30 cellular contexts compared by ENCODE assay signal in the genomic region with DNA sequence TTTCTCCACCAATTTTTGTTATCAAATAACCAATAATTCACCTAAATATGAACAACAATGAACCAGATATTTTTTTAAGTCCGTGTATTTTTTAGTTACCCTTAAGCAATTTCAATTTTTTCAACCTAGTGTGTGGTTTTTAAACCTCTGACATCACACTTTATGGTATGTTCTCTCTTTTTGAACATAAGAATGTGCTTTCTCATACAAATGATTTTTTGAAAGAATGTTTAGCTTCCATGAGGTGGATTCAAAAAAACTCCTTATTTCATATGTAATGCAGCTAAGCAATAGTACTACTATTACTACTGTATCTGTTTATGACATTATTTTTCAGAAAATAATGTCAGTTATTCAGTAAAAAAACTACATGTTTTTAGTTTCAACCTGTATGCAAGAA. TPM values are rescaled to one million over a fixed set of nuclear protein-coding genes. Genes with fewer than 3 reads are reported as not detected.
"Had no signal": no experiment of that assay in that cellular context is flagged by ENCODE, and none has a peak within 500 bp of the region (broad histone marks: within the 10 kb centered on the region; RNA-seq: fewer than 3 reads in every experiment).

No MANE protein-coding gene starts in this region.

- H3K4me3 Mint-ChIP-seq: immature natural killer cell; naive thymus-derived CD4-positive, alpha-beta T cell; natural killer cell treated with Interleukin-12 subunit alpha and Interleukin-12 subunit beta and Interleukin-15 and Interleukin-18, amount 100 ng/mL, for 72 hours; stimulated activated naive B cell treated with anti-CD40 and anti-IgM and Interleukin-4, amounts not matched to agents 10 μg/mL and 1 μg/mL and 100 μg/mL, for 72 hours had no signal

- H3K27ac Mint-ChIP-seq: immature natural killer cell; naive thymus-derived CD4-positive, alpha-beta T cell; natural killer cell treated with Interleukin-12 subunit alpha and Interleukin-12 subunit beta and Interleukin-15 and Interleukin-18, amount 100 ng/mL, for 72 hours; progenitor cell of endocrine pancreas; stimulated activated naive B cell treated with anti-CD40 and anti-IgM and Interleukin-4, amounts not matched to agents 10 μg/mL and 1 μg/mL and 100 μg/mL, for 72 hours had no signal

- H3K27me3 ChIP-seq: ovary, right atrium auricular region, right lobe of liver, stomach, testis, thyroid gland, transverse colon, upper lobe of left lung, vagina had no signal

- H3K27ac ChIP-seq: left ventricle myocardium inferior, ovary, right atrium auricular region, right lobe of liver, stomach, testis, thyroid gland, transverse colon, upper lobe of left lung, vagina had no signal

- ATAC-seq: mucosa of descending colon; naive thymus-derived CD4-positive, alpha-beta T cell; natural killer cell treated with Interleukin-12 subunit alpha and Interleukin-12 subunit beta and Interleukin-15 and Interleukin-18, amount 100 ng/mL, for 72 hours; right lobe of liver; stimulated activated naive B cell treated with anti-CD40 and anti-IgM and Interleukin-4, amounts not matched to agents 10 μg/mL and 1 μg/mL and 100 μg/mL, for 72 hours; stimulated activated naive CD8-positive, alpha-beta T cell treated with anti-CD3 and anti-CD28 coated beads, Interleukin-15, Interleukin-2, amounts not matched to agents 100 U/mL and 50 U/mL, for 24 hours had no signal

- H3K27me3 Mint-ChIP-seq: naive thymus-derived CD4-positive, alpha-beta T cell; natural killer cell treated with Interleukin-12 subunit alpha and Interleukin-12 subunit beta and Interleukin-15 and Interleukin-18, amount 100 ng/mL, for 72 hours; progenitor cell of endocrine pancreas; stimulated activated naive B cell treated with anti-CD40 and anti-IgM and Interleukin-4, amounts not matched to agents 10 μg/mL and 1 μg/mL and 100 μg/mL, for 72 hours had no signal

- DNase-seq: hypothalamus; immature natural killer cell; islet precursor cell; left ventricle myocardium inferior; midbrain; mucosa of descending colon; naive thymus-derived CD4-positive, alpha-beta T cell; ovary; right lobe of liver; stimulated activated CD4-positive, alpha-beta T cell treated with anti-CD3 and anti-CD28 coated beads, Interleukin-12 subunit alpha, Interleukin-12 subunit beta, amount 100 ng/mL, for 4 hours; stimulated activated CD4-positive, alpha-beta T cell treated with anti-CD3 and anti-CD28 coated beads, Interleukin-15, amount 100 ng/mL, for 24 hours; stimulated activated CD4-positive, alpha-beta T cell treated with anti-CD3 and anti-CD28 coated beads, Interleukin-2, amount 100 ng/mL, for 24 hours; stimulated activated CD4-positive, alpha-beta T cell treated with anti-CD3 and anti-CD28 coated beads, Interleukin-4, amount 100 ng/mL, for 1 hour; stimulated activated naive B cell treated with anti-CD40 and anti-IgM and Interleukin-4, amounts not matched to agents 10 μg/mL and 1 μg/mL and 100 μg/mL, for 72 hours; stimulated activated naive CD8-positive, alpha-beta T cell treated with anti-CD3 and anti-CD28 coated beads, Interleukin-15, Interleukin-2, amounts not matched to agents 100 U/mL and 50 U/mL, for 24 hours; stomach; testis; thyroid gland; transverse colon; upper lobe of left lung had no signal

- H3K4me1 ChIP-seq: left ventricle myocardium inferior, right atrium auricular region, right lobe of liver, stomach, testis, thyroid gland, transverse colon, upper lobe of left lung, vagina had no signal

- H3K4me3 ChIP-seq: left ventricle myocardium inferior, lung, mucosa of descending colon, ovary, right atrium auricular region, right lobe of liver, stomach, testis, thyroid gland, transverse colon, upper lobe of left lung, vagina had no signal

- H3K36me3 ChIP-seq: left ventricle myocardium inferior, ovary, right atrium auricular region, right lobe of liver, stomach, thyroid gland, transverse colon, upper lobe of left lung, vagina had no signal

- H3K4me1 Mint-ChIP-seq: immature natural killer cell; naive thymus-derived CD4-positive, alpha-beta T cell; stimulated activated naive B cell treated with anti-CD40 and anti-IgM and Interleukin-4, amounts not matched to agents 10 μg/mL and 1 μg/mL and 100 μg/mL, for 72 hours had no signal

- H3K36me3 Mint-ChIP-seq: immature natural killer cell; naive thymus-derived CD4-positive, alpha-beta T cell; natural killer cell treated with Interleukin-12 subunit alpha and Interleukin-12 subunit beta and Interleukin-15 and Interleukin-18, amount 100 ng/mL, for 72 hours; stimulated activated naive B cell treated with anti-CD40 and anti-IgM and Interleukin-4, amounts not matched to agents 10 μg/mL and 1 μg/mL and 100 μg/mL, for 72 hours had no signal

- H3K9me3 ChIP-seq: left ventricle myocardium inferior, mucosa of descending colon, ovary, right atrium auricular region, right lobe of liver, stomach, testis, thyroid gland, transverse colon, upper lobe of left lung, vagina had no signal

RNA-seq across cellular contexts. Expression of gene MEI4, which starts 19.4 kb away (rescaled TPM):
- total RNA-seq: lung; mesenteric fat pad; mucosa of descending colon; myocyte; natural killer cell treated with Interleukin-12 subunit alpha and Interleukin-12 subunit beta and Interleukin-15 and Interleukin-18, amount 100 ng/mL, for 72 hours; pulmonary artery endothelial cell; skeletal muscle tissue; upper lobe of left lung; vagina had no signal
- polyA plus RNA-seq: immature natural killer cell; lung; naive thymus-derived CD4-positive, alpha-beta T cell; neural cell; ovary; stomach had no signal
